In the genomic region with DNA sequence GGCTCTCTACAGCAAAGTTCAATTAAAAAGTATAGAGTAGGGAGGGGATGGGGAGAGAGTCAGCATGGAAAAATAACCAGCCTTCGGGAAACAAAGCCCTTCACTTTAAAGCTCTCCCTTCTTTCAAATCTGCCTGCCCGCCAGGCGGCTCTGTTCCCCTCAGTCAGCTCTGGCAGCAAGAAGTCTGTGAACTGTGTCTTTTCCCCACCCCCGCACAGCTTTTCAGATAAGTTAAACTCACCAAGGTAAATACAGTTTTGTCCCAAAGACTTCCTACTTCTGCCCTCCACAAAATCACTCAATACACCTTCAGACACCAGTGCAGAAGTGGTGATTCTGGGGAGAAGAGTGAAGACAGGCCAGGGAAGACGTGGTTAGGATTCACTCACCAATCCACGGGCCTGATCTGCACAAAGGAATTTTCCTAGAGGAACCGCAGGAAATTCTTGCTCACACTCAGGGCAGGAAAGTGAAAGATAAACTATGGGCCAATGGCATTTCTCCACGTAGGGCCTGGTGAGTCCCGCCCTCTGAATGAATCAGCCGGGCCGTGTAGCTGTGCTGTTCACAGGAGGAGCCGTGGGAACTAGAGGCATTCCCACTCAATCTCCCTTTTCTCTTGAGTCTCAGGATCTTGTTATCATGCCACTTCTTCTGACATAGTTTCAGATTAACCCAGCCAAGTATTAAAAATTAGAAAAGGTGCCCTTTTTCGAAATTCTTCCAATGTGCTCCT, we compare ENCODE assay signal across 1 cellular context.
TF ChIP-seq lines count a peak whose summit lies in the region.

A gene with protein sequence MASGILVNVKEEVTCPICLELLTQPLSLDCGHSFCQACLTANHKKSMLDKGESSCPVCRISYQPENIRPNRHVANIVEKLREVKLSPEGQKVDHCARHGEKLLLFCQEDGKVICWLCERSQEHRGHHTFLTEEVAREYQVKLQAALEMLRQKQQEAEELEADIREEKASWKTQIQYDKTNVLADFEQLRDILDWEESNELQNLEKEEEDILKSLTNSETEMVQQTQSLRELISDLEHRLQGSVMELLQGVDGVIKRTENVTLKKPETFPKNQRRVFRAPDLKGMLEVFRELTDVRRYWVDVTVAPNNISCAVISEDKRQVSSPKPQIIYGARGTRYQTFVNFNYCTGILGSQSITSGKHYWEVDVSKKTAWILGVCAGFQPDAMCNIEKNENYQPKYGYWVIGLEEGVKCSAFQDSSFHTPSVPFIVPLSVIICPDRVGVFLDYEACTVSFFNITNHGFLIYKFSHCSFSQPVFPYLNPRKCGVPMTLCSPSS (minus strand): TSS at position 448 of the 736 bp plus-strand sequence. CDS start 4,897 bp downstream, outside the sequence.

TF ChIP-seq in HepG2, 621 proteins besides CTCF, POLR2A, EP300 and RAD21 (continued from another document and continues in another):
- TF ChIP-seq, protein P1, sequence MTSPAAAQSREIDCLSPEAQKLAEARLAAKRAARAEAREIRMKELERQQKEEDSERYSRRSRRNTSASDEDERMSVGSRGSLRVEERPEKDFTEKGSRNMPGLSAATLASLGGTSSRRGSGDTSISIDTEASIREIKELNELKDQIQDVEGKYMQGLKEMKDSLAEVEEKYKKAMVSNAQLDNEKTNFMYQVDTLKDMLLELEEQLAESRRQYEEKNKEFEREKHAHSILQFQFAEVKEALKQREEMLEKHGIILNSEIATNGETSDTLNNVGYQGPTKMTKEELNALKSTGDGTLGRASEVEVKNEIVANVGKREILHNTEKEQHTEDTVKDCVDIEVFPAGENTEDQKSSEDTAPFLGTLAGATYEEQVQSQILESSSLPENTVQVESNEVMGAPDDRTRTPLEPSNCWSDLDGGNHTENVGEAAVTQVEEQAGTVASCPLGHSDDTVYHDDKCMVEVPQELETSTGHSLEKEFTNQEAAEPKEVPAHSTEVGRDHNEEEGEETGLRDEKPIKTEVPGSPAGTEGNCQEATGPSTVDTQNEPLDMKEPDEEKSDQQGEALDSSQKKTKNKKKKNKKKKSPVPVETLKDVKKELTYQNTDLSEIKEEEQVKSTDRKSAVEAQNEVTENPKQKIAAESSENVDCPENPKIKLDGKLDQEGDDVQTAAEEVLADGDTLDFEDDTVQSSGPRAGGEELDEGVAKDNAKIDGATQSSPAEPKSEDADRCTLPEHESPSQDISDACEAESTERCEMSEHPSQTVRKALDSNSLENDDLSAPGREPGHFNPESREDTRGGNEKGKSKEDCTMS (CRISPR knock-in tag; conservative IDR thresholded peaks at IDR 0.05): no peak
- no peak for TF ChIP-seq ZNF335 (CRISPR knock-in tag; IDR thresholded peaks at IDR 0.05)
- TF ChIP-seq ZNF10 (CRISPR knock-in tag; IDR thresholded peaks at IDR 0.05; ENCODE audit: borderline replicate concordance, low read depth): no peak
- TF ChIP-seq SRSF4 (IDR thresholded peaks at IDR 0.05; ENCODE audit: low read depth, low read length, poor library complexity, severe bottlenecking): no peak
- TF ChIP-seq SATB2 (CRISPR knock-in tag; IDR thresholded peaks at IDR 0.05): no peak
- no peak for TF ChIP-seq GLI4 (CRISPR knock-in tag; IDR thresholded peaks at IDR 0.05; ENCODE audit: borderline replicate concordance)
- no peak for TF ChIP-seq DPF2 (CRISPR knock-in tag; IDR thresholded peaks at IDR 0.05; ENCODE audit: borderline replicate concordance, low read depth)
- no peak for TF ChIP-seq DNMT3B (CRISPR knock-in tag; conservative IDR thresholded peaks at IDR 0.05)
- peak; percentile 42; the same call in 1 of the 2 replicates for TF ChIP-seq SALL1 (CRISPR knock-in tag; IDR thresholded peaks at IDR 0.05)
- TF ChIP-seq ZFP1 (CRISPR knock-in tag; IDR thresholded peaks at IDR 0.05): no peak
- no peak; the same call in 1 of the 2 replicates for TF ChIP-seq PITX1 (CRISPR knock-in tag; IDR thresholded peaks at IDR 0.05)
- no peak for TF ChIP-seq ELF3 (CRISPR knock-in tag; IDR thresholded peaks at IDR 0.05)
- TF ChIP-seq, protein P2, sequence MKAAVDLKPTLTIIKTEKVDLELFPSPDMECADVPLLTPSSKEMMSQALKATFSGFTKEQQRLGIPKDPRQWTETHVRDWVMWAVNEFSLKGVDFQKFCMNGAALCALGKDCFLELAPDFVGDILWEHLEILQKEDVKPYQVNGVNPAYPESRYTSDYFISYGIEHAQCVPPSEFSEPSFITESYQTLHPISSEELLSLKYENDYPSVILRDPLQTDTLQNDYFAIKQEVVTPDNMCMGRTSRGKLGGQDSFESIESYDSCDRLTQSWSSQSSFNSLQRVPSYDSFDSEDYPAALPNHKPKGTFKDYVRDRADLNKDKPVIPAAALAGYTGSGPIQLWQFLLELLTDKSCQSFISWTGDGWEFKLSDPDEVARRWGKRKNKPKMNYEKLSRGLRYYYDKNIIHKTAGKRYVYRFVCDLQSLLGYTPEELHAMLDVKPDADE (CRISPR knock-in tag; IDR thresholded peaks at IDR 0.05): no peak
- TF ChIP-seq FOXP1 (IDR thresholded peaks at IDR 0.05): no peak
- TF ChIP-seq FOXP1 (CRISPR knock-in tag; IDR thresholded peaks at IDR 0.05): no peak
- TF ChIP-seq, protein P3, sequence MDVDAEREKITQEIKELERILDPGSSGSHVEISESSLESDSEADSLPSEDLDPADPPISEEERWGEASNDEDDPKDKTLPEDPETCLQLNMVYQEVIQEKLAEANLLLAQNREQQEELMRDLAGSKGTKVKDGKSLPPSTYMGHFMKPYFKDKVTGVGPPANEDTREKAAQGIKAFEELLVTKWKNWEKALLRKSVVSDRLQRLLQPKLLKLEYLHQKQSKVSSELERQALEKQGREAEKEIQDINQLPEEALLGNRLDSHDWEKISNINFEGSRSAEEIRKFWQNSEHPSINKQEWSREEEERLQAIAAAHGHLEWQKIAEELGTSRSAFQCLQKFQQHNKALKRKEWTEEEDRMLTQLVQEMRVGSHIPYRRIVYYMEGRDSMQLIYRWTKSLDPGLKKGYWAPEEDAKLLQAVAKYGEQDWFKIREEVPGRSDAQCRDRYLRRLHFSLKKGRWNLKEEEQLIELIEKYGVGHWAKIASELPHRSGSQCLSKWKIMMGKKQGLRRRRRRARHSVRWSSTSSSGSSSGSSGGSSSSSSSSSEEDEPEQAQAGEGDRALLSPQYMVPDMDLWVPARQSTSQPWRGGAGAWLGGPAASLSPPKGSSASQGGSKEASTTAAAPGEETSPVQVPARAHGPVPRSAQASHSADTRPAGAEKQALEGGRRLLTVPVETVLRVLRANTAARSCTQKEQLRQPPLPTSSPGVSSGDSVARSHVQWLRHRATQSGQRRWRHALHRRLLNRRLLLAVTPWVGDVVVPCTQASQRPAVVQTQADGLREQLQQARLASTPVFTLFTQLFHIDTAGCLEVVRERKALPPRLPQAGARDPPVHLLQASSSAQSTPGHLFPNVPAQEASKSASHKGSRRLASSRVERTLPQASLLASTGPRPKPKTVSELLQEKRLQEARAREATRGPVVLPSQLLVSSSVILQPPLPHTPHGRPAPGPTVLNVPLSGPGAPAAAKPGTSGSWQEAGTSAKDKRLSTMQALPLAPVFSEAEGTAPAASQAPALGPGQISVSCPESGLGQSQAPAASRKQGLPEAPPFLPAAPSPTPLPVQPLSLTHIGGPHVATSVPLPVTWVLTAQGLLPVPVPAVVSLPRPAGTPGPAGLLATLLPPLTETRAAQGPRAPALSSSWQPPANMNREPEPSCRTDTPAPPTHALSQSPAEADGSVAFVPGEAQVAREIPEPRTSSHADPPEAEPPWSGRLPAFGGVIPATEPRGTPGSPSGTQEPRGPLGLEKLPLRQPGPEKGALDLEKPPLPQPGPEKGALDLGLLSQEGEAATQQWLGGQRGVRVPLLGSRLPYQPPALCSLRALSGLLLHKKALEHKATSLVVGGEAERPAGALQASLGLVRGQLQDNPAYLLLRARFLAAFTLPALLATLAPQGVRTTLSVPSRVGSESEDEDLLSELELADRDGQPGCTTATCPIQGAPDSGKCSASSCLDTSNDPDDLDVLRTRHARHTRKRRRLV (CRISPR knock-in tag; IDR thresholded peaks at IDR 0.05): no peak
- TF ChIP-seq, protein P4, sequence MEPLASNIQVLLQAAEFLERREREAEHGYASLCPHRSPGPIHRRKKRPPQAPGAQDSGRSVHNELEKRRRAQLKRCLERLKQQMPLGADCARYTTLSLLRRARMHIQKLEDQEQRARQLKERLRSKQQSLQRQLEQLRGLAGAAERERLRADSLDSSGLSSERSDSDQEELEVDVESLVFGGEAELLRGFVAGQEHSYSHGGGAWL (CRISPR knock-in tag; IDR thresholded peaks at IDR 0.05): no peak
- no peak; the same call in 1 of the 2 replicates for TF ChIP-seq RXRA (CRISPR knock-in tag; IDR thresholded peaks at IDR 0.05)
- TF ChIP-seq, protein P5, sequence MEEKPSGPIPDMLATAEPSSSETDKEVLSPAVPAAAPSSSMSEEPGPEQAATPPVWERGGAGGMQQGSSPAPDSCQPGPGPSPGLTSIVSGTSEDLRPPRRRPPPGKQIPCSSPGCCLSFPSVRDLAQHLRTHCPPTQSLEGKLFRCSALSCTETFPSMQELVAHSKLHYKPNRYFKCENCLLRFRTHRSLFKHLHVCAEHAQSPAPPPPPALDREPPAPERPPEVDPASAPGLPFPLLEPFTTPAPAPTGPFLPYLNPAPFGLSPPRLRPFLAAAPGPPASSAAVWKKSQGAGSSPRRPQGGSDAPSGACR (CRISPR knock-in tag; IDR thresholded peaks at IDR 0.05): no peak
- TF ChIP-seq ZBTB20 (CRISPR knock-in tag; IDR thresholded peaks at IDR 0.05; ENCODE audit: borderline replicate concordance, low read depth): no peak
- no peak for TF ChIP-seq CEBPG (CRISPR knock-in tag; IDR thresholded peaks at IDR 0.05)
- TF ChIP-seq CC2D1A (CRISPR knock-in tag; IDR thresholded peaks at IDR 0.05): no peak
- TF ChIP-seq, protein P6, sequence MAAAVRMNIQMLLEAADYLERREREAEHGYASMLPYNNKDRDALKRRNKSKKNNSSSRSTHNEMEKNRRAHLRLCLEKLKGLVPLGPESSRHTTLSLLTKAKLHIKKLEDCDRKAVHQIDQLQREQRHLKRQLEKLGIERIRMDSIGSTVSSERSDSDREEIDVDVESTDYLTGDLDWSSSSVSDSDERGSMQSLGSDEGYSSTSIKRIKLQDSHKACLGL (CRISPR knock-in tag; IDR thresholded peaks at IDR 0.05): no peak
- TF ChIP-seq TEAD2 (CRISPR knock-in tag; IDR thresholded peaks at IDR 0.05): no peak
- no peak for TF ChIP-seq ZNF234 (CRISPR knock-in tag; conservative IDR thresholded peaks at IDR 0.05)
- TF ChIP-seq, protein P7, sequence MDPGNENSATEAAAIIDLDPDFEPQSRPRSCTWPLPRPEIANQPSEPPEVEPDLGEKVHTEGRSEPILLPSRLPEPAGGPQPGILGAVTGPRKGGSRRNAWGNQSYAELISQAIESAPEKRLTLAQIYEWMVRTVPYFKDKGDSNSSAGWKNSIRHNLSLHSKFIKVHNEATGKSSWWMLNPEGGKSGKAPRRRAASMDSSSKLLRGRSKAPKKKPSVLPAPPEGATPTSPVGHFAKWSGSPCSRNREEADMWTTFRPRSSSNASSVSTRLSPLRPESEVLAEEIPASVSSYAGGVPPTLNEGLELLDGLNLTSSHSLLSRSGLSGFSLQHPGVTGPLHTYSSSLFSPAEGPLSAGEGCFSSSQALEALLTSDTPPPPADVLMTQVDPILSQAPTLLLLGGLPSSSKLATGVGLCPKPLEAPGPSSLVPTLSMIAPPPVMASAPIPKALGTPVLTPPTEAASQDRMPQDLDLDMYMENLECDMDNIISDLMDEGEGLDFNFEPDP (CRISPR knock-in tag; conservative IDR thresholded peaks at IDR 0.05): no peak
- no peak for TF ChIP-seq RNF2 (conservative IDR thresholded peaks at IDR 0.05; ENCODE audit: low read depth)
- no peak for TF ChIP-seq ESRRA (CRISPR knock-in tag; IDR thresholded peaks at IDR 0.05; ENCODE audit: low read depth)
- 0 out of 2 replicates have a peak, but pooled peaks have one; percentile 46 for TF ChIP-seq ERF (CRISPR knock-in tag; IDR thresholded peaks at IDR 0.05)
- no peak for TF ChIP-seq RARA (CRISPR knock-in tag; IDR thresholded peaks at IDR 0.05)
- TF ChIP-seq CBX5 (CRISPR knock-in tag; IDR thresholded peaks at IDR 0.05; ENCODE audit: borderline replicate concordance): peak; percentile 42; the same call in 1 of the 2 replicates
- TF ChIP-seq, protein P8, sequence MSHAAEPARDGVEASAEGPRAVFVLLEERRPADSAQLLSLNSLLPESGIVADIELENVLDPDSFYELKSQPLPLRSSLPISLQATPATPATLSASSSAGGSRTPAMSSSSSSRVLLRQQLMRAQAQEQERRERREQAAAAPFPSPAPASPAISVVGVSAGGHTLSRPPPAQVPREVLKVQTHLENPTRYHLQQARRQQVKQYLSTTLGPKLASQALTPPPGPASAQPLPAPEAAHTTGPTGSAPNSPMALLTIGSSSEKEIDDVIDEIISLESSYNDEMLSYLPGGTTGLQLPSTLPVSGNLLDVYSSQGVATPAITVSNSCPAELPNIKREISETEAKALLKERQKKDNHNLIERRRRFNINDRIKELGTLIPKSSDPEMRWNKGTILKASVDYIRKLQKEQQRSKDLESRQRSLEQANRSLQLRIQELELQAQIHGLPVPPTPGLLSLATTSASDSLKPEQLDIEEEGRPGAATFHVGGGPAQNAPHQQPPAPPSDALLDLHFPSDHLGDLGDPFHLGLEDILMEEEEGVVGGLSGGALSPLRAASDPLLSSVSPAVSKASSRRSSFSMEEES (CRISPR knock-in tag; IDR thresholded peaks at IDR 0.05): no peak
- TF ChIP-seq WIZ (CRISPR knock-in tag; IDR thresholded peaks at IDR 0.05): no peak
- TF ChIP-seq KAT2B (IDR thresholded peaks at IDR 0.05; ENCODE audit: borderline replicate concordance, low read depth, low read length): no peak
- TF ChIP-seq ZKSCAN5 (CRISPR knock-in tag; IDR thresholded peaks at IDR 0.05): no peak
- TF ChIP-seq, protein P9, sequence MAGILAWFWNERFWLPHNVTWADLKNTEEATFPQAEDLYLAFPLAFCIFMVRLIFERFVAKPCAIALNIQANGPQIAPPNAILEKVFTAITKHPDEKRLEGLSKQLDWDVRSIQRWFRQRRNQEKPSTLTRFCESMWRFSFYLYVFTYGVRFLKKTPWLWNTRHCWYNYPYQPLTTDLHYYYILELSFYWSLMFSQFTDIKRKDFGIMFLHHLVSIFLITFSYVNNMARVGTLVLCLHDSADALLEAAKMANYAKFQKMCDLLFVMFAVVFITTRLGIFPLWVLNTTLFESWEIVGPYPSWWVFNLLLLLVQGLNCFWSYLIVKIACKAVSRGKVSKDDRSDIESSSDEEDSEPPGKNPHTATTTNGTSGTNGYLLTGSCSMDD (CRISPR knock-in tag; IDR thresholded peaks at IDR 0.05): no peak
- TF ChIP-seq, protein P10, sequence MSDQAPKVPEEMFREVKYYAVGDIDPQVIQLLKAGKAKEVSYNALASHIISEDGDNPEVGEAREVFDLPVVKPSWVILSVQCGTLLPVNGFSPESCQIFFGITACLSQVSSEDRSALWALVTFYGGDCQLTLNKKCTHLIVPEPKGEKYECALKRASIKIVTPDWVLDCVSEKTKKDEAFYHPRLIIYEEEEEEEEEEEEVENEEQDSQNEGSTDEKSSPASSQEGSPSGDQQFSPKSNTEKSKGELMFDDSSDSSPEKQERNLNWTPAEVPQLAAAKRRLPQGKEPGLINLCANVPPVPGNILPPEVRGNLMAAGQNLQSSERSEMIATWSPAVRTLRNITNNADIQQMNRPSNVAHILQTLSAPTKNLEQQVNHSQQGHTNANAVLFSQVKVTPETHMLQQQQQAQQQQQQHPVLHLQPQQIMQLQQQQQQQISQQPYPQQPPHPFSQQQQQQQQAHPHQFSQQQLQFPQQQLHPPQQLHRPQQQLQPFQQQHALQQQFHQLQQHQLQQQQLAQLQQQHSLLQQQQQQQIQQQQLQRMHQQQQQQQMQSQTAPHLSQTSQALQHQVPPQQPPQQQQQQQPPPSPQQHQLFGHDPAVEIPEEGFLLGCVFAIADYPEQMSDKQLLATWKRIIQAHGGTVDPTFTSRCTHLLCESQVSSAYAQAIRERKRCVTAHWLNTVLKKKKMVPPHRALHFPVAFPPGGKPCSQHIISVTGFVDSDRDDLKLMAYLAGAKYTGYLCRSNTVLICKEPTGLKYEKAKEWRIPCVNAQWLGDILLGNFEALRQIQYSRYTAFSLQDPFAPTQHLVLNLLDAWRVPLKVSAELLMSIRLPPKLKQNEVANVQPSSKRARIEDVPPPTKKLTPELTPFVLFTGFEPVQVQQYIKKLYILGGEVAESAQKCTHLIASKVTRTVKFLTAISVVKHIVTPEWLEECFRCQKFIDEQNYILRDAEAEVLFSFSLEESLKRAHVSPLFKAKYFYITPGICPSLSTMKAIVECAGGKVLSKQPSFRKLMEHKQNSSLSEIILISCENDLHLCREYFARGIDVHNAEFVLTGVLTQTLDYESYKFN (CRISPR knock-in tag; conservative IDR thresholded peaks at IDR 0.05): no peak
- TF ChIP-seq TOPORS (CRISPR knock-in tag; IDR thresholded peaks at IDR 0.05): no peak
